Comparison of ENCODE assay signal across 16 cellular contexts in the genomic region with DNA sequence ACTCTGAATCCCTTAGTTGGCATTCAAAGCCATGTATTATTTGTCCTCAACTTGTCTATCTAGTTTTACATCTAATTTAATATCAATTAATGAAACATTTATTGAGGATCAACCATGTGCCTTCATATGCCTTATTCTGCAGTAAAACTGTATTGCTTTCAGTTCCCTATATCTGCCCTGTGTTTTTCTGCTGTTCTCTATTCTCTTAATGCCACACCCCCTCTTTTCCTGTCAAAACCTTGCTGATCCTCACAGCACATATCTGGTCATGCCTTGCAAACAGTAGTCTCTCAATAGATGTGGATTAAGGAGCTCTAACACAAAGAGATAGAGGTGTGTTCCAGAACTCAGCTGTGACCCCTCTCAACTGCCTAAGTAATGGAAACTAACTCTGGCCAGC. TPM values are rescaled to one million over a fixed set of nuclear protein-coding genes. Genes with fewer than 3 reads are reported as not detected.
DNase-seq lines count a peak whose midpoint lies in the region; ATAC-seq and TF ChIP-seq lines count a peak whose summit lies in the region.
"Had no signal": no experiment of that assay in that cellular context is flagged by ENCODE, and none has a peak within 500 bp of the region (broad histone marks: within the 10 kb centered on the region; RNA-seq: fewer than 3 reads in every experiment).

No MANE protein-coding gene starts in this region.

- H3K27me3 ChIP-seq in SJCRH30 = no peaks in the 10 kb centered on the region
- H3K27me3 ChIP-seq: pancreas had no signal

- H3K9me3 ChIP-seq in SJCRH30 (replicated peaks) = no peaks in the 10 kb centered on the region; the same call in 1 of the 2 replicates
- H3K9me3 ChIP-seq: pancreas, SJSA1 had no signal

- H3K4me1 Mint-ChIP-seq in activated T-helper 1 cell treated with anti-CD3 and anti-CD28 coated beads, Interleukin-12 subunit alpha, Interleukin-12 subunit beta, Interleukin-2, Interleukin-4 antibody, amounts not matched to agents 30 ng/mL and 10 ng/mL and 1 ng/mL, durations not matched to agents 14 hours and 24 hours and 36 hours (ENCODE audit: low read depth) = peaks cover 37% of the 10 kb centered on the region
- peaks cover 13 to 19% of the 10 kb centered on the region in 2 donors for H3K4me1 Mint-ChIP-seq in effector memory CD8-positive, alpha-beta T cell (ENCODE audit: low read depth in 2 of 2)

- H3K4me3 ChIP-seq in GM12865 (ENCODE audit: low read depth, low read length) (peak overlapping the region; percentile 100), SJCRH30 (no peak overlapping the region)
- H3K4me3 ChIP-seq: pancreas, SJSA1 had no signal

- peaks cover 9% of the 10 kb centered on the region for H3K36me3 Mint-ChIP-seq in activated T-helper 1 cell treated with anti-CD3 and anti-CD28 coated beads, Interleukin-12 subunit alpha, Interleukin-12 subunit beta, Interleukin-2, Interleukin-4 antibody, amounts not matched to agents 30 ng/mL and 10 ng/mL and 1 ng/mL, durations not matched to agents 14 hours and 24 hours and 36 hours (ENCODE audit: low read depth)
- no peaks in the 10 kb centered on the region for H3K36me3 Mint-ChIP-seq in effector memory CD8-positive, alpha-beta T cell (ENCODE audit: insufficient read depth)

- intact Hi-C loops in activated T-helper 1 cell treated with anti-CD3 and anti-CD28 coated beads, Interleukin-12 subunit alpha, Interleukin-12 subunit beta, Interleukin-2, Interleukin-4 antibody, amounts not matched to agents 30 ng/mL and 10 ng/mL and 1 ng/mL, durations not matched to agents 14 hours and 24 hours and 36 hours (cut with micrococcal nuclease) = loop anchor here (5.0 to 10.0 kb wide), 3 partner anchors 686 to 1618 kb away; partner anchors contain the start of gene OSTM1

- TF ChIP-seq CTCF in GM12865 (IDR thresholded peaks at IDR 0.05; ENCODE audit: insufficient read depth, low read depth, low read length, missing control alignments) = no peak

- peaks cover 13% of the 10 kb centered on the region for H3K27me3 Mint-ChIP-seq in activated T-helper 1 cell treated with anti-CD3 and anti-CD28 coated beads, Interleukin-12 subunit alpha, Interleukin-12 subunit beta, Interleukin-2, Interleukin-4 antibody, amounts not matched to agents 30 ng/mL and 10 ng/mL and 1 ng/mL, durations not matched to agents 14 hours and 24 hours and 36 hours (ENCODE audit: insufficient read depth)
- H3K27me3 Mint-ChIP-seq in effector memory CD8-positive, alpha-beta T cell = no peaks in the 10 kb centered on the region
- H3K27me3 Mint-ChIP-seq: activated naive CD4-positive, alpha-beta T cell treated with anti-CD3 and anti-CD28 coated beads, Interleukin-2, amount 50 U/mL, for 24 hours; CD4-positive, CD25-positive, alpha-beta regulatory T cell had no signal

- no peak overlapping the region for H3K27ac Mint-ChIP-seq in activated T-helper 1 cell treated with anti-CD3 and anti-CD28 coated beads, Interleukin-12 subunit alpha, Interleukin-12 subunit beta, Interleukin-2, Interleukin-4 antibody, amounts not matched to agents 30 ng/mL and 10 ng/mL and 1 ng/mL, durations not matched to agents 14 hours and 24 hours and 36 hours
- no peak overlapping the region for H3K27ac Mint-ChIP-seq in effector memory CD8-positive, alpha-beta T cell
- H3K27ac Mint-ChIP-seq: activated naive CD4-positive, alpha-beta T cell treated with anti-CD3 and anti-CD28 coated beads, Interleukin-2, amount 50 U/mL, for 24 hours; HFFc6 had no signal

- ATAC-seq in GM21367 (IDR thresholded peaks at IDR 0.05; ENCODE audit: unreplicated experiment) (peak; percentile 33), HG03378 (IDR thresholded peaks at IDR 0.05; ENCODE audit: unreplicated experiment) (peak; percentile 45)
- no peak for ATAC-seq in effector memory CD8-positive, alpha-beta T cell (replicated peaks)
- ATAC-seq: left lobe of liver, pancreas had no signal

- H3K9me3 Mint-ChIP-seq in activated T-helper 1 cell treated with anti-CD3 and anti-CD28 coated beads, Interleukin-12 subunit alpha, Interleukin-12 subunit beta, Interleukin-2, Interleukin-4 antibody, amounts not matched to agents 30 ng/mL and 10 ng/mL and 1 ng/mL, durations not matched to agents 14 hours and 24 hours and 36 hours = no peaks in the 10 kb centered on the region
- no peaks in the 10 kb centered on the region for H3K9me3 Mint-ChIP-seq in effector memory CD8-positive, alpha-beta T cell
- H3K9me3 Mint-ChIP-seq: activated naive CD4-positive, alpha-beta T cell treated with anti-CD3 and anti-CD28 coated beads, Interleukin-2, amount 50 U/mL, for 24 hours; HFFc6 had no signal

- H3K4me3 Mint-ChIP-seq in activated T-helper 1 cell treated with anti-CD3 and anti-CD28 coated beads, Interleukin-12 subunit alpha, Interleukin-12 subunit beta, Interleukin-2, Interleukin-4 antibody, amounts not matched to agents 30 ng/mL and 10 ng/mL and 1 ng/mL, durations not matched to agents 14 hours and 24 hours and 36 hours = peak overlapping the region; percentile 40
- no peak overlapping the region for H3K4me3 Mint-ChIP-seq in effector memory CD8-positive, alpha-beta T cell
- H3K4me3 Mint-ChIP-seq: activated naive CD4-positive, alpha-beta T cell treated with anti-CD3 and anti-CD28 coated beads, Interleukin-2, amount 50 U/mL, for 24 hours; HFFc6 had no signal

- no peaks in the 10 kb centered on the region for H3K36me3 ChIP-seq in SJCRH30
- H3K36me3 ChIP-seq: pancreas, SJSA1 had no signal

- H3K4me1 ChIP-seq in SJCRH30 = no peaks in the 10 kb centered on the region

- DNase-seq in GM12865 (ENCODE audit: low read depth) = peak; percentile 43
- DNase-seq in activated T-helper 1 cell treated with anti-CD3 and anti-CD28 coated beads, Interleukin-12 subunit alpha, Interleukin-12 subunit beta, Interleukin-2, Interleukin-4 antibody, amounts not matched to agents 30 ng/mL and 10 ng/mL and 1 ng/mL, durations not matched to agents 14 hours and 24 hours and 36 hours (ENCODE audit: low spot score) = no peak
- DNase-seq in NCI-H2081 treated with DMSO at 0.1 percent for 48 hours (lab: John Stamatoyannopoulos, UW) = no peak
- DNase-seq in NCI-H1105 treated with DMSO at 0.1 percent for 48 hours (lab: John Stamatoyannopoulos, UW) = no peak
- no peak for DNase-seq in effector memory CD8-positive, alpha-beta T cell
- DNase-seq in SJCRH30 = no peak
- DNase-seq: HFFc6; NCI-H226; pancreas; stimulated activated CD4-positive, alpha-beta T cell treated with anti-CD3 and anti-CD28 coated beads, Interleukin-4, amount 100 ng/mL, for 24 hours had no signal

- H3K27ac ChIP-seq in SJCRH30 = no peak overlapping the region
- H3K27ac ChIP-seq: pancreas, SJSA1 had no signal

RNA-seq across cellular contexts. Expression of gene FIG4, which starts 2.0 kb away (rescaled TPM):
- 7.5 and 8.1 TPM in 2 replicates for total RNA-seq in activated T-helper 1 cell treated with anti-CD3 and anti-CD28 coated beads, Interleukin-12 subunit alpha, Interleukin-12 subunit beta, Interleukin-2, Interleukin-4 antibody, amounts not matched to agents 30 ng/mL and 10 ng/mL and 1 ng/mL, durations not matched to agents 14 hours and 24 hours and 36 hours
- total RNA-seq in SJCRH30 (2014; rRNA removed; shearing (Covaris generic)) = 5.6 and 6.5 TPM in 2 replicates

RNA-seq across cellular contexts. Expression of gene AK9, which starts 2.1 kb away (rescaled TPM):
- total RNA-seq in activated T-helper 1 cell treated with anti-CD3 and anti-CD28 coated beads, Interleukin-12 subunit alpha, Interleukin-12 subunit beta, Interleukin-2, Interleukin-4 antibody, amounts not matched to agents 30 ng/mL and 10 ng/mL and 1 ng/mL, durations not matched to agents 14 hours and 24 hours and 36 hours = 2.8 and 3.8 TPM in 2 replicates
- total RNA-seq in SJCRH30 (2014; rRNA removed; shearing (Covaris generic)) = 3.2 and 3.8 TPM in 2 replicates
